Comparison of ENCODE assay signal across 24 cellular contexts in the genomic region with DNA sequence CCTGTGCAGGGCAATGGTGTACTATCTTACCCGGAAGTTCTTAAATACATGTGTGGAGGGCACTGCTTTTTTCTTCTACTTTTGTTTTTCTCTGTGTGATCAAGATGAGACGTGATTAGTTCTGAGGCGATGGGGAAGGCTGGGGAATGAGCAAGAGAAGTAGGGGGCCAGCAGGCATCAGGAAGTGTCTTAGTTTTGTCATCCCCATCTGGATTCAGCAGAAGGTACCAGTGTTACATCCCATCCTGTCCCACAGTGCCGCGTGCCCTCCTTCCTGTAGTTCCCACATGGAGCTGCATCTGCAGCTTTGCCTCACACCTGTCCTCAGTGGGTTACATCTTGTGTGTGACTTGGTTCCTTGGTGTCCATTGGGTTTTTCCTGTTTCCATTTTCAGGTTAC.
"Had no signal": no experiment of that assay in that cellular context is flagged by ENCODE, and none has a peak within 500 bp of the region (broad histone marks: within the 10 kb centered on the region; RNA-seq: fewer than 3 reads in every experiment).

No MANE protein-coding gene starts in this region.

- H3K4me3 Mint-ChIP-seq: dendritic cell treated with granulocyte-macrophage colony-stimulating factor and Interleukin-4, amounts not matched to agents 40 ng/mL and 50 ng/mL, for 4 days; effector memory CD8-positive, alpha-beta T cell; endodermal cell had no signal

- H3K9me3 Mint-ChIP-seq: dendritic cell treated with granulocyte-macrophage colony-stimulating factor and Interleukin-4, amounts not matched to agents 40 ng/mL and 50 ng/mL, for 4 days; effector memory CD8-positive, alpha-beta T cell; endodermal cell had no signal

- H3K4me1 ChIP-seq: colonic mucosa, foreskin keratinocyte, gastrocnemius medialis had no signal

- H3K27ac ChIP-seq: colonic mucosa, coronary artery, dorsolateral prefrontal cortex, epithelial cell of prostate, esophagus squamous epithelium, foreskin keratinocyte, gastrocnemius medialis, gastroesophageal sphincter, heart left ventricle, heart right ventricle had no signal

- H3K36me3 ChIP-seq: colonic mucosa, esophagus squamous epithelium, gastrocnemius medialis, gastroesophageal sphincter, heart left ventricle, heart right ventricle had no signal

- H3K4me3 ChIP-seq: colonic mucosa, coronary artery, dorsolateral prefrontal cortex, esophagus squamous epithelium, gastrocnemius medialis, gastroesophageal sphincter, heart left ventricle, heart right ventricle had no signal

- ATAC-seq: effector memory CD8-positive, alpha-beta T cell; esophagus mucosa; foreskin keratinocyte; gastrocnemius medialis; gastroesophageal sphincter; heart left ventricle; heart right ventricle had no signal

- H3K9me3 ChIP-seq: colonic mucosa, esophagus squamous epithelium, gastrocnemius medialis, gastroesophageal sphincter, heart left ventricle, heart right ventricle had no signal

- H3K27ac Mint-ChIP-seq: dendritic cell treated with granulocyte-macrophage colony-stimulating factor and Interleukin-4, amounts not matched to agents 40 ng/mL and 50 ng/mL, for 4 days; effector memory CD8-positive, alpha-beta T cell; endodermal cell had no signal

- DNase-seq: colonic mucosa; cortex of kidney; dermis blood vessel endothelial cell; dorsolateral prefrontal cortex; effector CD4-positive, alpha-beta T cell; effector CD8-positive, alpha-beta T cell; effector memory CD4-positive, alpha-beta T cell; effector memory CD8-positive, alpha-beta T cell; endodermal cell; erythroblast; esophagus squamous epithelium; foreskin fibroblast; foreskin keratinocyte; foreskin melanocyte; gastrocnemius medialis; glutamatergic neuron; head of caudate nucleus; heart left ventricle; heart right ventricle had no signal

- H3K27me3 ChIP-seq: colonic mucosa, esophagus squamous epithelium, foreskin keratinocyte, gastrocnemius medialis, gastroesophageal sphincter, heart left ventricle had no signal
